11 cellular contexts compared by ENCODE assay signal in genomic region chr9:70579686-70580085, GRCh38.
DNase-seq lines count a peak whose midpoint lies in the region; TF ChIP-seq lines count a peak whose summit lies in the region.
"Had no signal": no experiment of that assay in that cellular context is flagged by ENCODE, and none has a peak within 500 bp of the region (broad histone marks: within the 10 kb centered on the region; RNA-seq: fewer than 3 reads in every experiment).

No MANE protein-coding gene starts in this region.

- H3K23ac ChIP-seq in mesenchymal stem cell (ENCODE audit: low read length in 2 of 2): no peak overlapping the region

- no peak overlapping the region for H2AK5ac ChIP-seq in mesenchymal stem cell (ENCODE audit: low read length, severe bottlenecking)

- no peaks in the 10 kb centered on the region for H3K4me1 ChIP-seq in mesenchymal stem cell (ENCODE audit: control insufficient read depth, insufficient read depth, low read depth, low read length)
- H3K4me1 ChIP-seq: Caco-2 had no signal

- H3K27me3 Mint-ChIP-seq in CD14-positive monocyte (ENCODE audit: low read depth in 3 of 3): peaks cover 0 to 3% (median 0%) of the 10 kb centered on the region in 3 donors
- H3K27me3 Mint-ChIP-seq in type B pancreatic cell: no peaks in the 10 kb centered on the region

- no peak overlapping the region for H4K8ac ChIP-seq in mesenchymal stem cell (ENCODE audit: low read length)

- H2BK15ac ChIP-seq in mesenchymal stem cell (ENCODE audit: low read depth, poor library complexity, severe bottlenecking): no peak overlapping the region

- H3K9me3 Mint-ChIP-seq in CD14-positive monocyte: no peaks in the 10 kb centered on the region
- no peaks in the 10 kb centered on the region for H3K9me3 Mint-ChIP-seq in type B pancreatic cell
- H3K9me3 Mint-ChIP-seq: CD8-positive, alpha-beta memory T cell had no signal

- H3K14ac ChIP-seq in mesenchymal stem cell (ENCODE audit: low read length in 2 of 2): no peak overlapping the region

- no peak for TF ChIP-seq CTCF in CD14-positive monocyte (IDR thresholded peaks at IDR 0.05)
- TF ChIP-seq CTCF in type B pancreatic cell (conservative IDR thresholded peaks at IDR 0.05): no peak

- no peak overlapping the region for H3K4me3 Mint-ChIP-seq in CD14-positive monocyte
- H3K4me3 Mint-ChIP-seq in type B pancreatic cell: no peak overlapping the region
- H3K4me3 Mint-ChIP-seq: CD8-positive, alpha-beta memory T cell had no signal

- H3K27ac ChIP-seq in mesenchymal stem cell (ENCODE audit: low read length, poor library complexity, severe bottlenecking): no peak overlapping the region

- peaks cover 0 to 5% of the 10 kb centered on the region in 2 donors for H3K36me3 Mint-ChIP-seq in CD14-positive monocyte
- no peaks in the 10 kb centered on the region for H3K36me3 Mint-ChIP-seq in type B pancreatic cell
- H3K36me3 Mint-ChIP-seq: CD8-positive, alpha-beta memory T cell had no signal

- no peaks in the 10 kb centered on the region for H3K36me3 ChIP-seq in mesenchymal stem cell (ENCODE audit: control insufficient read depth in 1 of 2, insufficient read depth in 2 of 2, low read depth in 1 of 2, low read length in 2 of 2)
- H3K36me3 ChIP-seq: BE2C had no signal

- peaks cover 0 to 22% of the 10 kb centered on the region in 2 experiments for H3K27me3 ChIP-seq in mesenchymal stem cell (ENCODE audit: control insufficient read depth in 1 of 2, insufficient read depth in 1 of 2, low read length in 2 of 2)
- H3K27me3 ChIP-seq: BE2C had no signal

- no peak overlapping the region for H2BK12ac ChIP-seq in mesenchymal stem cell (ENCODE audit: low read length in 2 of 2)

- intact Hi-C loops in CD14-positive monocyte (cut with micrococcal nuclease): loop anchor here (2.0 to 10.0 kb wide), 2 partner anchors 17 to 45 kb away; no protein-coding TSS in a partner anchor

- WGBS in mesenchymal stem cell: 72% methylated on average over 7 of the region's 7 CpGs

- no peak overlapping the region for H3K4ac ChIP-seq in mesenchymal stem cell (ENCODE audit: low read depth in 1 of 2, low read length in 2 of 2)

- H3K9me3 ChIP-seq in mesenchymal stem cell (ENCODE audit: control insufficient read depth, low read length): no peaks in the 10 kb centered on the region
- H3K9me3 ChIP-seq: BE2C, Caco-2 had no signal

- no peak overlapping the region for H3K4me3 ChIP-seq in mesenchymal stem cell (ENCODE audit: insufficient read depth in 1 of 2, low read depth in 1 of 2, low read length in 2 of 2)

- DNase-seq in CD14-positive monocyte (ENCODE audit: low spot score): no peak
- peak; percentile 94 for DNase-seq in RPMI8226
- no peak for DNase-seq in mesenchymal stem cell
- DNase-seq in type B pancreatic cell (ENCODE audit: extremely low spot score, unreplicated experiment): no peak
- no peak for DNase-seq in erythroblast (lab: John Stamatoyannopoulos, UW)
- DNase-seq in dedifferentiated amniotic fluid mesenchymal stem cell (ENCODE audit: extremely low spot score): no peak
- DNase-seq in cerebellum (ENCODE audit: low spot score): no peak
- DNase-seq: BE2C; Caco-2; CD8-positive, alpha-beta memory T cell; DND-41 had no signal

- no peaks in the 10 kb centered on the region for H3K79me1 ChIP-seq in mesenchymal stem cell (replicated peaks; ENCODE audit: low read length, poor library complexity, severe bottlenecking)

- H3K27ac Mint-ChIP-seq in CD14-positive monocyte: peak overlapping the region in 4 of 7 donors; percentile 53 to 70 (median 66)
- H3K27ac Mint-ChIP-seq in type B pancreatic cell: peak overlapping the region; percentile 72

- no peak overlapping the region for H2BK5ac ChIP-seq in mesenchymal stem cell (ENCODE audit: low read depth, low read length, poor library complexity, severe bottlenecking)

- H2AFZ ChIP-seq in mesenchymal stem cell (ENCODE audit: low read depth, low read length): no peak overlapping the region

- no peak overlapping the region for H3K9ac ChIP-seq in mesenchymal stem cell (ENCODE audit: low read length)

- TF ChIP-seq POLR2A in erythroblast (IDR thresholded peaks at IDR 0.05; ENCODE audit: low read length): no peak

- H3K18ac ChIP-seq in mesenchymal stem cell (ENCODE audit: low read depth in 1 of 2, low read length in 2 of 2): no peak overlapping the region

- H3K4me1 Mint-ChIP-seq in CD14-positive monocyte (peaks cover 39% of the 10 kb centered on the region), type B pancreatic cell (ENCODE audit: unreplicated experiment) (peaks cover 9% of the 10 kb centered on the region)
- H3K4me1 Mint-ChIP-seq: CD8-positive, alpha-beta memory T cell had no signal

- H4K91ac ChIP-seq in mesenchymal stem cell (ENCODE audit: low read length): peak overlapping the region; percentile 57

- H2BK120ac ChIP-seq in mesenchymal stem cell (ENCODE audit: low read depth, low read length): peak overlapping the region; percentile 15

- no peak overlapping the region for H3K4me2 ChIP-seq in mesenchymal stem cell (ENCODE audit: low read length, poor library complexity, severe bottlenecking)
